ENCODE assay signal across 1 cellular context in genomic region chr15:68583321-68583720, GRCh38.
TF ChIP-seq lines count a peak whose summit lies in the region.

No MANE protein-coding gene starts in this region.

TF ChIP-seq in HCT116, 20 proteins besides CTCF, POLR2A, EP300 and RAD21 (continued from another document):
- no peak for TF ChIP-seq MAX (IDR thresholded peaks at IDR 0.05)
- TF ChIP-seq REST (IDR thresholded peaks at IDR 0.05; ENCODE audit: low read depth) = no peak
